ENCODE assay signal across 1 cellular context in the genomic region with DNA sequence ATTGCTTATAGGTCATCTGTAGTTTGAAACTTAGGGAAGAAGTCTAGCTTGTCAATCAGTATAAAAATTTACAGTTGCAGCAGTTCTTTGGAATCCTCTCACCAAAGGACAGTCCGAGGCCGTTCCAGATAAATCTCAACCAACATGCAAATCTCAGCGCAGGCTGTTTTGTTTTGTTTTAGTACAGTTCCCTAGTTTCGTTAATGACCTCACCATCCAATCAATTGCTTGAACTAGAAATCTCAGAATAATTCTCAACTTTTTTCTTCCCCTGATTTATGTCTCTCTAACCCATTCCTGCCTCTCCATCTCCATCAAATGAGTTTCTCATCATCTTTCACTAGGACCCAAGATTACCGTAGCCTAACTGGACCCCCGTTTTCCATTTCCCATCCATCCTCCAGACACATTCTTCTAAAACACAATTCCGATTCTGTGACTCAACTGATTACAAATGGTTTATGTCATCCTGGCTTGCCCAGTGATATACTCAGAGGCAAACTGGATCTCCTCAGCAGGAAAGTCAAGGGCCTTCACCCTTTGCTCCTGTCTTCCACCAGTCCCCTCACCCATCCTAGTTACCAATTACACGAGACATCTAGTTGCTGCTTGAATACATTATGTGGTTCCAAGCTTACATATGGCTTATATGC.
A peak's percentile ranks its signal among the peaks of the same experiment; 100 is the strongest.
TF ChIP-seq lines count a peak whose summit lies in the region.

No MANE protein-coding gene starts in this region.

TF ChIP-seq in IMR-90, 13 proteins besides CTCF, POLR2A, EP300 and RAD21:
- TF ChIP-seq FOS (IDR thresholded peaks at IDR 0.05; ENCODE audit: low read depth, low read length) (peak; percentile 26; the same call in 1 of the 2 replicates), SMC3 (IDR thresholded peaks at IDR 0.05; ENCODE audit: low read depth, low read length) (no peak)
